In genomic region chr11:64028398-64029115, GRCh38 we compare ENCODE assay signal across 1 cellular context.
A peak's percentile ranks its signal among the peaks of the same experiment; 100 is the strongest.
TF ChIP-seq lines count a peak whose summit lies in the region.

No MANE protein-coding gene starts in this region.

TF ChIP-seq in K562, 482 proteins besides CTCF, POLR2A, EP300 and RAD21 (continued from another document):
- TF ChIP-seq, protein P1, sequence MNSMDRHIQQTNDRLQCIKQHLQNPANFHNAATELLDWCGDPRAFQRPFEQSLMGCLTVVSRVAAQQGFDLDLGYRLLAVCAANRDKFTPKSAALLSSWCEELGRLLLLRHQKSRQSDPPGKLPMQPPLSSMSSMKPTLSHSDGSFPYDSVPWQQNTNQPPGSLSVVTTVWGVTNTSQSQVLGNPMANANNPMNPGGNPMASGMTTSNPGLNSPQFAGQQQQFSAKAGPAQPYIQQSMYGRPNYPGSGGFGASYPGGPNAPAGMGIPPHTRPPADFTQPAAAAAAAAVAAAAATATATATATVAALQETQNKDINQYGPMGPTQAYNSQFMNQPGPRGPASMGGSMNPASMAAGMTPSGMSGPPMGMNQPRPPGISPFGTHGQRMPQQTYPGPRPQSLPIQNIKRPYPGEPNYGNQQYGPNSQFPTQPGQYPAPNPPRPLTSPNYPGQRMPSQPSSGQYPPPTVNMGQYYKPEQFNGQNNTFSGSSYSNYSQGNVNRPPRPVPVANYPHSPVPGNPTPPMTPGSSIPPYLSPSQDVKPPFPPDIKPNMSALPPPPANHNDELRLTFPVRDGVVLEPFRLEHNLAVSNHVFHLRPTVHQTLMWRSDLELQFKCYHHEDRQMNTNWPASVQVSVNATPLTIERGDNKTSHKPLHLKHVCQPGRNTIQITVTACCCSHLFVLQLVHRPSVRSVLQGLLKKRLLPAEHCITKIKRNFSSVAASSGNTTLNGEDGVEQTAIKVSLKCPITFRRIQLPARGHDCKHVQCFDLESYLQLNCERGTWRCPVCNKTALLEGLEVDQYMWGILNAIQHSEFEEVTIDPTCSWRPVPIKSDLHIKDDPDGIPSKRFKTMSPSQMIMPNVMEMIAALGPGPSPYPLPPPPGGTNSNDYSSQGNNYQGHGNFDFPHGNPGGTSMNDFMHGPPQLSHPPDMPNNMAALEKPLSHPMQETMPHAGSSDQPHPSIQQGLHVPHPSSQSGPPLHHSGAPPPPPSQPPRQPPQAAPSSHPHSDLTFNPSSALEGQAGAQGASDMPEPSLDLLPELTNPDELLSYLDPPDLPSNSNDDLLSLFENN (IDR thresholded peaks at IDR 0.05; ENCODE audit: low read depth in 2 of 2, low read length in 2 of 2): no peak
- TF ChIP-seq SNIP1 (IDR thresholded peaks at IDR 0.05; ENCODE audit: low read depth) (no peak), DMBX1 (CRISPR knock-in tag; IDR thresholded peaks at IDR 0.05; ENCODE audit: borderline replicate concordance) (no peak), ILF3 (IDR thresholded peaks at IDR 0.05; ENCODE audit: borderline replicate concordance) (no peak), U2AF1 (optimal IDR thresholded peaks at IDR 0.05; ENCODE audit: low read depth, low read length) (no peak), KDM2B (CRISPR knock-in tag; IDR thresholded peaks at IDR 0.05) (no peak), ZNF311 (CRISPR knock-in tag; IDR thresholded peaks at IDR 0.05) (no peak), RFX1 (IDR thresholded peaks at IDR 0.05) (peak; percentile 78), RBM15 (IDR thresholded peaks at IDR 0.05; ENCODE audit: insufficient read depth, low read length) (no peak), ZNF124 (CRISPR knock-in tag; IDR thresholded peaks at IDR 0.05) (no peak), TCFL5 (CRISPR knock-in tag; conservative IDR thresholded peaks at IDR 0.05) (no peak)
- TF ChIP-seq, protein P2, sequence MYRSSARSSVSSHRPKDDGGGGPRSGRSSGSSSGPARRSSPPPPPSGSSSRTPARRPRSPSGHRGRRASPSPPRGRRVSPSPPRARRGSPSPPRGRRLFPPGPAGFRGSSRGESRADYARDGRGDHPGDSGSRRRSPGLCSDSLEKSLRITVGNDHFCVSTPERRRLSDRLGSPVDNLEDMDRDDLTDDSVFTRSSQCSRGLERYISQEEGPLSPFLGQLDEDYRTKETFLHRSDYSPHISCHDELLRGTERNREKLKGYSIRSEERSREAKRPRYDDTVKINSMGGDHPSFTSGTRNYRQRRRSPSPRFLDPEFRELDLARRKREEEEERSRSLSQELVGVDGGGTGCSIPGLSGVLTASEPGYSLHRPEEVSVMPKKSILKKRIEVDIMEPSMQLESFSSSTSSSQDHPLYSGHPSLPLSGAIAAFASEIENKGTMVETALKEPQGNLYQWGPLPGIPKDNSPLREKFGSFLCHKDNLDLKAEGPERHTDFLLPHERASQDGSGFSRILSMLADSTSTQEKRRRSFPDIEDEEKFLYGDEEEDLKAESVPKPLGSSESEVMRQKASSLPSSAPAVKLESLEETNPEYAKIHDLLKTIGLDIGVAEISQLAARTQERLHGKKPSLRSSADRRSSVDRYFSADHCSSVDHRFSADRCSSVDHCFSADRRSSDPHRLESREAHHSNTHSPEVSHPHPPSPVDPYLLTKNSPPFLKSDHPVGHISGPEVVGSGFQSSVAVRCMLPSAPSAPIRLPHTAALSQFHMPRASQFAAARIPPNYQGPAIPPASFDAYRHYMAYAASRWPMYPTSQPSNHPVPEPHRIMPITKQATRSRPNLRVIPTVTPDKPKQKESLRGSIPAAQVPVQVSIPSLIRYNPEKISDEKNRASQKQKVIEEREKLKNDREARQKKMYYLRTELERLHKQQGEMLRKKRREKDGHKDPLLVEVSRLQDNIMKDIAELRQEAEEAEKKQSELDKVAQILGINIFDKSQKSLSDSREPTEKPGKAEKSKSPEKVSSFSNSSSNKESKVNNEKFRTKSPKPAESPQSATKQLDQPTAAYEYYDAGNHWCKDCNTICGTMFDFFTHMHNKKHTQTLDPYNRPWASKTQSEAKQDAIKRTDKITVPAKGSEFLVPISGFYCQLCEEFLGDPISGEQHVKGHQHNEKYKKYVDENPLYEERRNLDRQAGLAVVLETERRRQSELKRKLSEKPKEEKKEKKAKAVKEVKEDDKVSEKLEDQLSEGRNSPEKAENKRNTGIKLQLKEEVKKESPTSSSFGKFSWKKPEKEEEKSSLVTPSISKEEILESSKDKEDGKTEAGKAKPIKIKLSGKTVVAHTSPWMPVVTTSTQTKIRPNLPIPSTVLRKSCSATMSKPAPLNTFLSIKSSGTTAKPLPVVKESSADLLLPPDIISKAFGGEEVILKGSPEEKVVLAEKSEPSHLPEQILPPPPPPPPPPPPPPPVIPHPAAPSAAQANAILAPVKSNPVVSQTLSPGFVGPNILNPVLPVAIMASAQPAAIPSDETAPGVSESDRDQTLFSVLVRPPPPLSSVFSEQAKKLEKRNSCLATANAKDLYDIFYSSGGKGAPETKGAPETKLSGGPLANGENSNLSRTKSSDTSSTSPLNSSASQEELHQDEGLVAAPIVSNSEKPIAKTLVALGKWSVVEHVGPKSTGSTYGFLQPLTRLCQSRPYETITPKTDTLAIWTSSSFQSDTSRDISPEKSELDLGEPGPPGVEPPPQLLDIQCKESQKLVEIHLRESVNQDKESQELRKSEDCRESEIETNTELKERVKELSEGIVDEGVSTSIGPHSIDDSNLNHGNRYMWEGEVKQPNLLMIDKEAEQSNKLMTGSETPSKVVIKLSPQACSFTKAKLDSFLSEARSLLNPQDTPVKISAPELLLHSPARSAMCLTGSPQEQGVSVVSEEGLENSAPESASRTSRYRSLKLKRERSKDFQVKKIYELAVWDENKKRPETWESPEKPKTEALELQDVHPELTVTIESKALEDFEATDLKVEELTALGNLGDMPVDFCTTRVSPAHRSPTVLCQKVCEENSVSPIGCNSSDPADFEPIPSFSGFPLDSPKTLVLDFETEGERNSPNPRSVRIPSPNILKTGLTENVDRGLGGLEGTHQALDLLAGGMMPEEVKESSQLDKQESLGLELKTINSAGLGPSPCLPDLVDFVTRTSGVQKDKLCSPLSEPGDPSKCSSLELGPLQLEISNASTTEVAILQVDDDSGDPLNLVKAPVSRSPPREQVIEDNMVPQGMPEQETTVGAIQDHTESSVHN (IDR thresholded peaks at IDR 0.05; ENCODE audit: borderline replicate concordance in 1 of 2, low read depth in 1 of 2): no peak
